ENCODE assay signal across 8 cellular contexts in genomic region chr16:15704545-15704987, GRCh38. TPM values are rescaled to one million over a fixed set of nuclear protein-coding genes. Genes with fewer than 3 reads are reported as not detected.
A peak's percentile ranks its signal among the peaks of the same experiment; 100 is the strongest.
DNase-seq lines count a peak whose midpoint lies in the region; ATAC-seq, FAIRE-seq and TF ChIP-seq lines count a peak whose summit lies in the region.

No MANE protein-coding gene starts in this region.

- no peak for FAIRE-seq in small intestine (lab: Jason Lieb, UNC)

- H3K27ac ChIP-seq in ascending aorta (peak overlapping the region; percentile 7 to 53), small intestine (ENCODE audit: low read depth in 1 of 2, low read length in 1 of 2) (no peak overlapping the region)

- H3K27me3 ChIP-seq in GM06990 (replicated peaks; ENCODE audit: control insufficient read depth, insufficient read depth, low read length) (no peaks in the 10 kb centered on the region), ascending aorta (no peaks in the 10 kb centered on the region), small intestine (ENCODE audit: control insufficient read depth in 2 of 2, insufficient read depth in 2 of 2, low read length in 2 of 2) (no peaks in the 10 kb centered on the region)

- WGBS in small intestine, 3 donors: 67 to 74% (median 74%) methylated on average over 8 of the region's 8 CpGs

- ATAC-seq in GM18520 (IDR thresholded peaks at IDR 0.05; ENCODE audit: unreplicated experiment) (no peak), GM21786 (IDR thresholded peaks at IDR 0.05; ENCODE audit: unreplicated experiment) (no peak)

- no peak for DNase-seq in GM06990 (ENCODE audit: extremely low read depth, insufficient read length)
- DNase-seq in NAMALWA (ENCODE audit: low spot score): peak; percentile 69
- peak; percentile 19 for DNase-seq in T-helper 22 cell (ENCODE audit: low read depth)
- peak in 1 of 2 donors; percentile 89 for DNase-seq in ascending aorta (ENCODE audit: low spot score in 2 of 2)
- peak in 48 of 51 donors; percentile 3 to 89 (median 52) for DNase-seq in hypothalamus (lab: John Stamatoyannopoulos, UW)
- peak; percentile 44 for DNase-seq in small intestine

- H3K4me3 ChIP-seq in GM06990 (replicated peaks; ENCODE audit: low read depth, low read length) (no peak overlapping the region), ascending aorta (no peak overlapping the region), small intestine (ENCODE audit: low read depth in 1 of 2, low read length in 2 of 2) (no peak overlapping the region)

- TF ChIP-seq CTCF in GM06990 (IDR thresholded peaks at IDR 0.05; ENCODE audit: insufficient read depth, low read length, poor library complexity, severe bottlenecking): peak; percentile 77
- TF ChIP-seq CTCF in ascending aorta (IDR thresholded peaks at IDR 0.05): peak; percentile 59 to 67 (median 67)

- intact Hi-C loops in ascending aorta (cut with DNase I): loop anchor here (1.0 kb wide), 1 partner anchor 54 kb away; the partner anchor contains the start of gene NDE1

- H3K4me1 ChIP-seq in ascending aorta (no peaks in the 10 kb centered on the region), small intestine (ENCODE audit: control insufficient read depth in 2 of 2, insufficient read depth in 1 of 2, low read depth in 1 of 2, low read length in 1 of 2) (no peaks in the 10 kb centered on the region)

- H3K9me3 ChIP-seq in ascending aorta (no peaks in the 10 kb centered on the region), small intestine (ENCODE audit: control insufficient read depth, low read depth) (no peaks in the 10 kb centered on the region)

- H3K36me3 ChIP-seq in GM06990 (ENCODE audit: control insufficient read depth, insufficient read depth, low read length): peaks cover 29% of the 10 kb centered on the region
- peaks cover 70 to 88% of the 10 kb centered on the region in 2 donors for H3K36me3 ChIP-seq in ascending aorta
- peaks cover 0 to 10% of the 10 kb centered on the region in 2 donors for H3K36me3 ChIP-seq in small intestine (ENCODE audit: control insufficient read depth in 2 of 2, insufficient read depth in 2 of 2, low read length in 2 of 2)

RNA-seq across cellular contexts. Expression of gene NDE1, which starts 54.5 kb away (rescaled TPM):
- 21.9 TPM for total RNA-seq in ascending aorta
- 10 to 100 TPM in 1 of 3 donors, 1 to 10 TPM in 2; 5.8 to 21.7 (median 8.9) TPM for polyA plus RNA-seq in small intestine

Comparison
In these comparisons a context has a peak if more than half of its experiments do, and no peak if none do; other contexts are left out.
1. H3K27ac ChIP-seq: peak in ascending aorta (2 of 2); none in small intestine (0 of 2).